10 cellular contexts compared by ENCODE assay signal in genomic region chr17:81481815-81482505, GRCh38. TPM values are rescaled to one million over a fixed set of nuclear protein-coding genes. Genes with fewer than 3 reads are reported as not detected.
DNase-seq lines count a peak whose midpoint lies in the region; ATAC-seq and TF ChIP-seq lines count a peak whose summit lies in the region.
"Had no signal": no experiment of that assay in that cellular context is flagged by ENCODE, and none has a peak within 500 bp of the region (broad histone marks: within the 10 kb centered on the region; RNA-seq: fewer than 3 reads in every experiment).

No MANE protein-coding gene starts in this region.

- H3K27me3 ChIP-seq in muscle layer of colon (ENCODE audit: control insufficient read depth in 1 of 2, insufficient read depth in 2 of 2, low read length in 2 of 2) = peaks cover 0 to 22% of the 10 kb centered on the region in 2 donors
- H3K27me3 ChIP-seq in transverse colon = peaks cover 29% of the 10 kb centered on the region

- H3K36me3 ChIP-seq in muscle layer of colon (ENCODE audit: insufficient read depth, low read length) (no peaks in the 10 kb centered on the region), transverse colon (no peaks in the 10 kb centered on the region)

- TF ChIP-seq POLR2A in transverse colon (IDR thresholded peaks at IDR 0.05) = no peak

- TF ChIP-seq CTCF in cardiac fibroblast (IDR thresholded peaks at IDR 0.05; ENCODE audit: low read depth, low read length) = no peak
- no peak for TF ChIP-seq CTCF in transverse colon (IDR thresholded peaks at IDR 0.05)

- in situ Hi-C loops in transverse colon (cut with MboI; ENCODE audit: low pct_ligation_motif_present in 1 of 4, low pct_unique_long_range_greater_than_20kb in 1 of 4, low sequenced_read_pairs in 3 of 4) = loop anchor here in 3 of 4 donors (25.0 kb wide), 3 partner anchors 95 to 220 kb away; partner anchors contain the start of genes BAHCC1 (in 1 of the 3) and SLC38A10 (in 1 of the 3)

- intact Hi-C loops in transverse colon (cut with DNase I; ENCODE audit: low total_unique reads) = loop anchor here (2.0 to 5.0 kb wide), 3 partner anchors 87 to 230 kb away; partner anchors contain the start of gene BAHCC1

- H3K36me3 Mint-ChIP-seq in activated naive CD4-positive, alpha-beta T cell treated with anti-CD3 and anti-CD28 coated beads, Interleukin-2, amount 10 ng/mL, durations not matched to agents 7 days and 5 days = no peaks in the 10 kb centered on the region
- H3K36me3 Mint-ChIP-seq in activated naive CD4-positive, alpha-beta T cell treated with anti-CD3 and anti-CD28 coated beads, Interleukin-2, amount 50 U/mL, for 72 hours = no peaks in the 10 kb centered on the region

- H3K27ac ChIP-seq in muscle layer of colon (ENCODE audit: low read depth, low read length) (no peak overlapping the region), transverse colon (no peak overlapping the region)
- H3K27ac ChIP-seq: C4-2B had no signal

- peaks cover 27% of the 10 kb centered on the region for H3K4me1 ChIP-seq in muscle layer of colon (ENCODE audit: insufficient read depth, low read length)
- H3K4me1 ChIP-seq in transverse colon = peaks cover 14 to 28% (median 25%) of the 10 kb centered on the region in 4 donors

- TF ChIP-seq EP300 in transverse colon (IDR thresholded peaks at IDR 0.05; ENCODE audit: low read depth) = no peak

- H3K4me3 ChIP-seq in cardiac fibroblast (replicated peaks in 1 of 2; ENCODE audit: low read depth in 2 of 2, low read length in 2 of 2) (peak overlapping the region; percentile 34 to 36), muscle layer of colon (ENCODE audit: low read depth in 1 of 2, low read length in 2 of 2) (peak overlapping the region; percentile 46 to 60), transverse colon (peak overlapping the region; percentile 32 to 53 (median 38))

- H3K4me1 Mint-ChIP-seq in activated naive CD4-positive, alpha-beta T cell treated with anti-CD3 and anti-CD28 coated beads, Interleukin-2, amount 10 ng/mL, durations not matched to agents 7 days and 5 days = peaks cover 16% of the 10 kb centered on the region

- WGBS in transverse colon (ENCODE audit: low coverage in 1 of 2), 2 donors = 59% methylated on average over 17 of the region's 18 CpGs; no CpG with 5 or more reads in 1 of the 2 donors

- peaks cover 60% of the 10 kb centered on the region for H3K27me3 Mint-ChIP-seq in activated naive CD4-positive, alpha-beta T cell treated with anti-CD3 and anti-CD28 coated beads, Interleukin-2, amount 10 ng/mL, durations not matched to agents 7 days and 5 days

- CTCF ChIA-PET in activated naive CD4-positive, alpha-beta T cell treated with anti-CD3 and anti-CD28 coated beads, Interleukin-2, amount 10 ng/mL, durations not matched to agents 7 days and 5 days (lab: Charles Lee) = no interaction called here

- no peak for DNase-seq in activated naive CD4-positive, alpha-beta T cell treated with anti-CD3 and anti-CD28 coated beads, Interleukin-2, amount 10 ng/mL, durations not matched to agents 7 days and 5 days
- no peak for DNase-seq in activated naive CD4-positive, alpha-beta T cell treated with anti-CD3 and anti-CD28 coated beads, Interleukin-2, amount 50 U/mL, for 72 hours (ENCODE audit: low spot score in 2 of 2)
- DNase-seq in cardiac fibroblast (ENCODE audit: low read depth in 2 of 2) (no peak), transverse colon (no peak), Kasumi-1 (lab: John Stamatoyannopoulos, UW) (no peak)
- DNase-seq: NK-92 treated with Interleukin-12 subunit alpha and Interleukin-12 subunit beta, amount 100 ng/mL, for 24 hours had no signal

- H3K9me3 Mint-ChIP-seq in activated naive CD4-positive, alpha-beta T cell treated with anti-CD3 and anti-CD28 coated beads, Interleukin-2, amount 10 ng/mL, durations not matched to agents 7 days and 5 days = no peaks in the 10 kb centered on the region
- no peaks in the 10 kb centered on the region for H3K9me3 Mint-ChIP-seq in activated naive CD4-positive, alpha-beta T cell treated with anti-CD3 and anti-CD28 coated beads, Interleukin-2, amount 50 U/mL, for 72 hours

- no peak for ATAC-seq in activated naive CD4-positive, alpha-beta T cell treated with anti-CD3 and anti-CD28 coated beads, Interleukin-2, amount 50 U/mL, for 72 hours
- ATAC-seq in GM18909 (IDR thresholded peaks at IDR 0.05; ENCODE audit: poor library complexity, unreplicated experiment) (no peak), HG02571 (IDR thresholded peaks at IDR 0.05; ENCODE audit: unreplicated experiment) (no peak)

- no peak overlapping the region for H3K9ac ChIP-seq in muscle layer of colon (ENCODE audit: low read length)

- H3K9me3 ChIP-seq in muscle layer of colon (ENCODE audit: low read length) = no peaks in the 10 kb centered on the region
- no peaks in the 10 kb centered on the region for H3K9me3 ChIP-seq in transverse colon

- H3K4me3 Mint-ChIP-seq in activated naive CD4-positive, alpha-beta T cell treated with anti-CD3 and anti-CD28 coated beads, Interleukin-2, amount 10 ng/mL, durations not matched to agents 7 days and 5 days = peak overlapping the region; percentile 53

- H3K27ac Mint-ChIP-seq in activated naive CD4-positive, alpha-beta T cell treated with anti-CD3 and anti-CD28 coated beads, Interleukin-2, amount 10 ng/mL, durations not matched to agents 7 days and 5 days = no peak overlapping the region
- no peak overlapping the region for H3K27ac Mint-ChIP-seq in activated naive CD4-positive, alpha-beta T cell treated with anti-CD3 and anti-CD28 coated beads, Interleukin-2, amount 50 U/mL, for 72 hours

RNA-seq across cellular contexts. Expression of gene ACTG1, which starts 30.6 kb away (rescaled TPM):
- 1,000 to 10,000 TPM; 6,062 to 6,573 TPM for total RNA-seq in activated naive CD4-positive, alpha-beta T cell treated with anti-CD3 and anti-CD28 coated beads, Interleukin-2, amount 50 U/mL, for 72 hours
- total RNA-seq in transverse colon = 1,000 to 10,000 TPM; 2,099 to 4,882 (median 4,009) TPM

RNA-seq across cellular contexts. Expression of gene FSCN2, which starts 46.2 kb away (rescaled TPM):
- total RNA-seq in activated naive CD4-positive, alpha-beta T cell treated with anti-CD3 and anti-CD28 coated beads, Interleukin-2, amount 50 U/mL, for 72 hours = under 1 TPM; 0.30 to 0.86 TPM
- 10 to 100 TPM in 2 of 4 donors, 1 to 10 TPM in 2; 2.3 to 36.4 (median 17.2) TPM for total RNA-seq in transverse colon
